Comparison of ENCODE assay signal across 20 cellular contexts in genomic region chr1:177183801-177184200, GRCh38. TPM values are rescaled to one million over a fixed set of nuclear protein-coding genes. Genes with fewer than 3 reads are reported as not detected.
"Had no signal": no experiment of that assay in that cellular context is flagged by ENCODE, and none has a peak within 500 bp of the region (broad histone marks: within the 10 kb centered on the region; RNA-seq: fewer than 3 reads in every experiment).

No MANE protein-coding gene starts in this region.

- H3K27me3 ChIP-seq: vagina had no signal

- H3K27ac ChIP-seq: heart left ventricle, parathyroid adenoma, prostate gland, right lobe of liver, tibial artery, upper lobe of right lung, vagina had no signal

- H3K36me3 ChIP-seq: heart left ventricle, prostate gland, right lobe of liver, tibial artery, upper lobe of right lung, vagina had no signal

- H2AFZ ChIP-seq: parathyroid adenoma had no signal

- H3K79me2 ChIP-seq: parathyroid adenoma had no signal

- H3K4me3 ChIP-seq: heart left ventricle, prostate gland, right lobe of liver, tibial artery, upper lobe of right lung, vagina had no signal

- DNase-seq: effector CD4-positive, alpha-beta T cell; heart left ventricle; hippocampal formation; kidney glomerular epithelial cell; mammary epithelial cell; naive thymus-derived CD4-positive, alpha-beta T cell; nephron progenitor cell; retina; right lobe of liver; stimulated activated CD4-positive, alpha-beta T cell treated with anti-CD3 and anti-CD28 coated beads, Interleukin-4, amount 100 ng/mL, for 1 hour; stimulated activated CD8-positive, alpha-beta memory T cell treated with anti-CD3 and anti-CD28 coated beads, Interleukin-4, amount 100 ng/mL, for 48 hours; tibial artery; upper lobe of right lung had no signal

- H3K9me3 ChIP-seq: prostate gland, right lobe of liver, tibial artery, upper lobe of right lung, vagina had no signal

- H3K9ac ChIP-seq: parathyroid adenoma had no signal

- H3K4me1 ChIP-seq: parathyroid adenoma, prostate gland, upper lobe of right lung had no signal

RNA-seq across cellular contexts. Expression of gene BRINP2, which starts 13.0 kb away (rescaled TPM):
- total RNA-seq: dermis microvascular lymphatic vessel endothelial cell; glomerular endothelial cell; mammary epithelial cell; mesenteric fat pad; mononuclear cell; naive thymus-derived CD4-positive, alpha-beta T cell; upper lobe of right lung had no signal

RNA-seq across cellular contexts. Expression of gene ASTN1, which starts 19.3 kb away (rescaled TPM):
- total RNA-seq: dermis microvascular lymphatic vessel endothelial cell, glomerular endothelial cell, mononuclear cell had no signal
